In genomic region chr12:54189198-54189539, GRCh38 we compare ENCODE assay signal across 8 cellular contexts. TPM values are rescaled to one million over a fixed set of nuclear protein-coding genes. Genes with fewer than 3 reads are reported as not detected.
DNase-seq lines count a peak whose midpoint lies in the region; ATAC-seq and TF ChIP-seq lines count a peak whose summit lies in the region.

No MANE protein-coding gene starts in this region.

- H3K27ac Mint-ChIP-seq in brain (peak overlapping the region in 3 of 5 experiments; percentile 90 to 91 (median 90)), natural killer cell (peak overlapping the region in 1 of 2 donors; percentile 73)

- DNase-seq in natural killer cell (no peak), GM19240 (ENCODE audit: insufficient read length, low spot score) (no peak), SW 1271 (lab: John Stamatoyannopoulos, UW) (no peak), dedifferentiated amniotic fluid mesenchymal stem cell (ENCODE audit: extremely low spot score) (no peak)

- H3K4me2 ChIP-seq in BLaER1 treated with 17β-estradiol and CSF1 and Interleukin-3, amounts not matched to agents 10 nM and 100 nM = peak overlapping the region; percentile 22 to 71 (median 55)

- H3K9me3 Mint-ChIP-seq in brain = peaks cover 0 to 2% (median 0%) of the 10 kb centered on the region in 5 experiments
- no peaks in the 10 kb centered on the region for H3K9me3 Mint-ChIP-seq in natural killer cell

- peaks cover 8 to 30% (median 20%) of the 10 kb centered on the region in 10 experiments; a peak in 18 of 20 replicates for H3K4me1 ChIP-seq in BLaER1 treated with 17β-estradiol and CSF1 and Interleukin-3, amounts not matched to agents 10 nM and 100 nM

- peaks cover 25 to 26% (median 26%) of the 10 kb centered on the region in 11 experiments for H3K27me3 ChIP-seq in BLaER1 treated with 17β-estradiol and CSF1 and Interleukin-3, amounts not matched to agents 10 nM and 100 nM

- ATAC-seq in HG02943 (IDR thresholded peaks at IDR 0.05; ENCODE audit: low read depth, unreplicated experiment) (peak; percentile 10), natural killer cell (no peak), HG03135 (IDR thresholded peaks at IDR 0.05; ENCODE audit: unreplicated experiment) (no peak)

- intact Hi-C loops in natural killer cell (cut with micrococcal nuclease) = no loop called here

- H3K4me3 ChIP-seq in BLaER1 treated with 17β-estradiol and CSF1 and Interleukin-3, amounts not matched to agents 10 nM and 100 nM = peak overlapping the region in 7 of 10 experiments; percentile 12 to 89 (median 81); a peak in 6 of 20 replicates

- H3K4me1 Mint-ChIP-seq in brain = peaks cover 43% of the 10 kb centered on the region
- peaks cover 11 to 28% of the 10 kb centered on the region in 2 donors for H3K4me1 Mint-ChIP-seq in natural killer cell

- H3K4me3 Mint-ChIP-seq in brain (peak overlapping the region; percentile 88 to 92 (median 90)), natural killer cell (peak overlapping the region; percentile 88)

- H3K27me3 Mint-ChIP-seq in brain (peaks cover 43% of the 10 kb centered on the region), natural killer cell (ENCODE audit: low read depth in 2 of 2) (peaks cover 21 to 27% of the 10 kb centered on the region in 2 donors)

- no peak for TF ChIP-seq CTCF in brain (conservative IDR thresholded peaks at IDR 0.05)
- no peak for TF ChIP-seq CTCF in natural killer cell (IDR thresholded peaks at IDR 0.05)

- H3K9me3 ChIP-seq in BLaER1 treated with 17β-estradiol and CSF1 and Interleukin-3, amounts not matched to agents 10 nM and 100 nM (replicated peaks in 1 of 11) = no peaks in the 10 kb centered on the region

- H3K36me3 Mint-ChIP-seq in brain (peaks cover 8% of the 10 kb centered on the region), natural killer cell (no peaks in the 10 kb centered on the region)

- H4K20me1 ChIP-seq in BLaER1 treated with 17β-estradiol and CSF1 and Interleukin-3, amounts not matched to agents 10 nM and 100 nM = peaks cover 0 to 6% (median 0%) of the 10 kb centered on the region in 11 experiments; a peak in 5 of 22 replicates

- peaks cover 0 to 18% (median 5%) of the 10 kb centered on the region in 11 experiments; a peak in 8 of 22 replicates for H3K36me3 ChIP-seq in BLaER1 treated with 17β-estradiol and CSF1 and Interleukin-3, amounts not matched to agents 10 nM and 100 nM

- H3K27ac ChIP-seq in BLaER1 treated with 17β-estradiol and CSF1 and Interleukin-3, amounts not matched to agents 10 nM and 100 nM = peak overlapping the region in 6 of 11 experiments; percentile 9 to 57 (median 53); a peak in 6 of 22 replicates

- H3K9ac ChIP-seq in BLaER1 treated with 17β-estradiol and CSF1 and Interleukin-3, amounts not matched to agents 10 nM and 100 nM = no peak overlapping the region

RNA-seq across cellular contexts. Expression of gene SMUG1, which starts 0.4 kb away (rescaled TPM):
- polyA plus RNA-seq in brain (ENCODE audit: insufficient read depth, low read depth, low replicate concordance) = 28.9 TPM
- 10 to 100 TPM; 10.8 to 15.6 (median 12.3) TPM for total RNA-seq in natural killer cell
